In genomic region chr9:121362813-121363585, GRCh38 we compare ENCODE assay signal across 1 cellular context.
TF ChIP-seq lines count a peak whose summit lies in the region.

No MANE protein-coding gene starts in this region.

TF ChIP-seq in SK-N-SH, 30 proteins besides CTCF, POLR2A, EP300 and RAD21 (continued from another document):
- TF ChIP-seq ZBTB33 (IDR thresholded peaks at IDR 0.05; ENCODE audit: borderline replicate concordance, low read depth): peak; percentile 52; the same call in 1 of the 2 replicates
- TF ChIP-seq JUND (IDR thresholded peaks at IDR 0.05): peak; percentile 67
- peak; percentile 24; the same call in 1 of the 2 replicates for TF ChIP-seq USF1 (IDR thresholded peaks at IDR 0.05; ENCODE audit: borderline replicate concordance, low read depth)
- peak; percentile 56; the same call in 1 of the 2 replicates for TF ChIP-seq NFIC (IDR thresholded peaks at IDR 0.05; ENCODE audit: borderline replicate concordance)
- TF ChIP-seq GATA2 (CRISPR knock-in tag; IDR thresholded peaks at IDR 0.05): no peak
- peak; percentile 81 for TF ChIP-seq TCF12 (IDR thresholded peaks at IDR 0.05)
- 0 out of 2 replicates have a peak, but pooled peaks have one; percentile 51 for TF ChIP-seq FOXM1 (IDR thresholded peaks at IDR 0.05; ENCODE audit: low read depth)
- TF ChIP-seq POLR2AphosphoS5 (IDR thresholded peaks at IDR 0.05; ENCODE audit: low read depth, low read length): peak; percentile 53; the same call in 1 of the 2 replicates
- 0 out of 2 replicates have a peak, but pooled peaks have one; percentile 54 for TF ChIP-seq MEF2A (IDR thresholded peaks at IDR 0.05; ENCODE audit: borderline replicate concordance, low read depth)
